ENCODE assay signal across 9 cellular contexts in the genomic region with DNA sequence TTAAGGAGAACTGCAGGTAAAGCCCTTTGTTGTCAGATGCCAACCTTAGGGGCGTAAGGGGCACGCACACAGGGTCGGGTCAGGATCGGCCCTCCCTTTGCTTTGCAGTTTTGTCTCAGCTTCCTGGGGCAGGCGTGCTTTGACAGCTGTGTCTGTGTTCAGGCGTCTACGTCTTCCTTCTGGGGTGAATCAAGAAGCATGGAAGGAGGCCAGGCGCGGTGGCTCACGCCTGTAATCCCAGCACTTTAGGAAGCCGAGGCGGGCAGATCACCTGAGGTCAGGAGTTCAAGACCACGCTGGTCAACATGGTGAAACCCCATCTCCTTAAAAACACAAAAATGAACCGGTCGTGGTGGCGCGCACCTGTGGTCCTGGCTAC. TPM values are rescaled to one million over a fixed set of nuclear protein-coding genes. Genes with fewer than 3 reads are reported as not detected.
DNase-seq lines count a peak whose midpoint lies in the region; ATAC-seq and TF ChIP-seq lines count a peak whose summit lies in the region.
"Had no signal": no experiment of that assay in that cellular context is flagged by ENCODE, and none has a peak within 500 bp of the region (broad histone marks: within the 10 kb centered on the region; RNA-seq: fewer than 3 reads in every experiment).

No MANE protein-coding gene starts in this region.

- peaks cover 7 to 13% of the 10 kb centered on the region in 2 donors for H3K4me1 ChIP-seq in breast epithelium
- peaks cover 9 to 31% of the 10 kb centered on the region in 2 donors for H3K4me1 ChIP-seq in muscle layer of duodenum (ENCODE audit: control insufficient read depth in 1 of 2, insufficient read depth in 2 of 2, low read length in 2 of 2)

- TF ChIP-seq CTCF in AG04449 (IDR thresholded peaks at IDR 0.05; ENCODE audit: insufficient read depth, low read length, missing control alignments) (no peak), HL-60 (IDR thresholded peaks at IDR 0.05; ENCODE audit: insufficient read depth, low read length) (no peak), breast epithelium (IDR thresholded peaks at IDR 0.05) (no peak)

- peaks cover 7% of the 10 kb centered on the region for H3K36me3 ChIP-seq in breast epithelium
- H3K36me3 ChIP-seq in muscle layer of duodenum (ENCODE audit: control insufficient read depth in 1 of 2, insufficient read depth in 2 of 2, low read length in 2 of 2): peaks cover 23 to 53% of the 10 kb centered on the region in 2 donors

- H3K4me3 ChIP-seq in AG04449 (ENCODE audit: low read depth, low read length): peak overlapping the region; percentile 77
- peak overlapping the region; percentile 93 for H3K4me3 ChIP-seq in HL-60 (replicated peaks; ENCODE audit: insufficient read depth, low read length)
- H3K4me3 ChIP-seq in breast epithelium: peak overlapping the region; percentile 88 to 93 (median 91)
- H3K4me3 ChIP-seq in muscle layer of duodenum (ENCODE audit: low read depth in 1 of 2, low read length in 2 of 2): peak overlapping the region; percentile 60 to 92

- POLR2A ChIA-PET in AG04449 (lab: Yijun Ruan, JAX): no interaction called here

- no peak for TF ChIP-seq POLR2A in breast epithelium (IDR thresholded peaks at IDR 0.05)

- H3K9me3 ChIP-seq in breast epithelium (peaks cover 0 to 4% of the 10 kb centered on the region in 2 donors), muscle layer of duodenum (ENCODE audit: control insufficient read depth in 1 of 2, low read length in 2 of 2) (no peaks in the 10 kb centered on the region)

- intact Hi-C loops in breast epithelium (cut with DNase I; ENCODE audit: low total_unique reads): no loop called here

- H3K27ac ChIP-seq in HL-60 (replicated peaks) (peak overlapping the region; percentile 87), breast epithelium (no peak overlapping the region), muscle layer of duodenum (ENCODE audit: low read length) (no peak overlapping the region)

- no peaks in the 10 kb centered on the region for H3K27me3 ChIP-seq in HL-60 (ENCODE audit: insufficient read depth, poor library complexity, severe bottlenecking)
- H3K27me3 ChIP-seq in breast epithelium: no peaks in the 10 kb centered on the region
- no peaks in the 10 kb centered on the region for H3K27me3 ChIP-seq in muscle layer of duodenum (ENCODE audit: low read depth, low read length)

- ATAC-seq in GM21447 (IDR thresholded peaks at IDR 0.05; ENCODE audit: unreplicated experiment) (no peak), HG03280 (IDR thresholded peaks at IDR 0.05; ENCODE audit: unreplicated experiment) (no peak)

- CTCF ChIA-PET in AG04449 (lab: Yijun Ruan, JAX): interaction anchor here (1.2 kb wide), 1 partner anchor 8 kb away, joined by 3 read pairs; no protein-coding TSS in a partner anchor

- DNase-seq in AG04449 (ENCODE audit: low read depth, low spot score): no peak
- no peak for DNase-seq in HL-60 (ENCODE audit: low read depth in 1 of 2, low spot score in 1 of 2)
- no peak for DNase-seq in breast epithelium (ENCODE audit: low spot score in 2 of 2)
- no peak for DNase-seq in NCI-H345 treated with DMSO at 0.1 percent for 48 hours (lab: John Stamatoyannopoulos, UW; ENCODE audit: unreplicated experiment)
- DNase-seq in putamen (ENCODE audit: low spot score): no peak

RNA-seq across cellular contexts. Expression of a gene that starts 1.3 kb away (rescaled TPM):
- total RNA-seq in breast epithelium: 10 to 100 TPM; 17.6 to 26.9 (median 24.9) TPM

RNA-seq across cellular contexts. Expression of a gene that starts 1.4 kb away (rescaled TPM):
- total RNA-seq in breast epithelium: 10 to 100 TPM; 30.7 to 41.0 (median 32.3) TPM

RNA-seq across cellular contexts. Expression of a gene that starts 12.7 kb away (rescaled TPM):
- 10 to 100 TPM in 1 of 3 donors, 1 to 10 TPM in 2; 2.8 to 40.0 (median 7.4) TPM for total RNA-seq in breast epithelium
- total RNA-seq: G401 had no signal

RNA-seq across cellular contexts. Expression of a gene that starts 27.3 kb away (rescaled TPM):
- 10 to 100 TPM in 2 of 3 donors, 1 to 10 TPM in 1; 7.0 to 16.7 (median 12.0) TPM for total RNA-seq in breast epithelium

RNA-seq across cellular contexts. Expression of a gene that starts 30.4 kb away (rescaled TPM):
- 10 to 100 TPM; 22.9 to 58.9 (median 36.9) TPM for total RNA-seq in breast epithelium
